Comparison of ENCODE assay signal across 1 cellular context in genomic region chr2:135510577-135510976, GRCh38.
TF ChIP-seq lines count a peak whose summit lies in the region.

No MANE protein-coding gene starts in this region.

TF ChIP-seq in HepG2, 621 proteins besides CTCF, POLR2A, EP300 and RAD21:
- TF ChIP-seq CBX5 (CRISPR knock-in tag; IDR thresholded peaks at IDR 0.05; ENCODE audit: borderline replicate concordance) (no peak), ZBTB38 (CRISPR knock-in tag; IDR thresholded peaks at IDR 0.05) (no peak)
- TF ChIP-seq, protein P1, sequence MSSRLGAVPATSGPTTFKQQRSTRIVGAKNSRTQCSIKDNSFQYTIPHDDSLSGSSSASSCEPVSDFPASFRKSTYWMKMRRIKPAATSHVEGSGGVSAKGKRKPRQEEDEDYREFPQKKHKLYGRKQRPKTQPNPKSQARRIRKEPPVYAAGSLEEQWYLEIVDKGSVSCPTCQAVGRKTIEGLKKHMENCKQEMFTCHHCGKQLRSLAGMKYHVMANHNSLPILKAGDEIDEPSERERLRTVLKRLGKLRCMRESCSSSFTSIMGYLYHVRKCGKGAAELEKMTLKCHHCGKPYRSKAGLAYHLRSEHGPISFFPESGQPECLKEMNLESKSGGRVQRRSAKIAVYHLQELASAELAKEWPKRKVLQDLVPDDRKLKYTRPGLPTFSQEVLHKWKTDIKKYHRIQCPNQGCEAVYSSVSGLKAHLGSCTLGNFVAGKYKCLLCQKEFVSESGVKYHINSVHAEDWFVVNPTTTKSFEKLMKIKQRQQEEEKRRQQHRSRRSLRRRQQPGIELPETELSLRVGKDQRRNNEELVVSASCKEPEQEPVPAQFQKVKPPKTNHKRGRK (CRISPR knock-in tag; IDR thresholded peaks at IDR 0.05), result no peak
